ENCODE assay signal across 8 cellular contexts in the genomic region with DNA sequence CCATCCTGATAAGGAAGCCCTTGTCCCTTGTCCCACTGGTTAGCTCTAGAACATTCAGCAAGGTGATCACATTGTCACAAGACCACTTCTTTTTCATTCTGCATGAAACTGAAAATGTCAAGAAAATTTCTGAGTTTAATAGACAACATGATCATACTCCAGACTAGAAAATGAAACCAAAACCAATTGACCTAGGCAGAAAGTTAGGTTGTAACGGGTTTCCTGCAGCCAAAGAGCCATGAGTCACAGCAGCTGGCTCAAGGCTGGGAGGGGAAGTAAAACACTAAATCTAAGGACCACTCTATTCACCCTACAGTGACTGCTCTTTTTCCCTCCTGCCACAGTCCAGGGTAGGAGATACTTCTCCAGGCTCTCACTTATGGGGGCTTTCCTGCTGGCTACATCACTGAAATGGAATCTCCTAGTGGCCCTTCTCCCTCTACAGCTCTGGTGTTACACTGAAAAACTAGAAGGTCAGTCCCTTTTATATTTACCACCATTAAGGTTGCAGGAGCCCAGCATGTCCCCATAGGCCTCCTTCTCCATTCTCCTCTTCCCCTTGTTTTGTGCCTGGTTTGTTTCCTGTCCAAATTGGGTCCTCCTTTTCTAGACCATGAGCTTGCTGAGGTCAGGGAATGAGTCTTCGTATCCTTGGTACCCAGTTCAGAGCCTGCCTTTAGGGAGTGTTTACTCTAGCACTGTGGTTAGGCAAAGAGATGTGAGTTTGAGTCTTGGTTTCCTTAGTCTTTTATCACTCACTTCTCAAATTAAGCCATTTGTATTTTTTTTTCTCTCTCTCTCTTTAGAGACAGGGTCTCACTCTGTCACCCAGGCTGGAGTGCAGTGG.
A peak's percentile ranks its signal among the peaks of the same experiment; 100 is the strongest.
DNase-seq lines count a peak whose midpoint lies in the region; ATAC-seq, FAIRE-seq and TF ChIP-seq lines count a peak whose summit lies in the region.

No MANE protein-coding gene starts in this region.

- H3K27ac ChIP-seq in left ventricle myocardium inferior (replicated peaks) (peak overlapping the region; percentile 86), GM23338 (ENCODE audit: low read depth) (no peak overlapping the region)

- H3K36me3 ChIP-seq in left ventricle myocardium inferior (no peaks in the 10 kb centered on the region), GM23338 (ENCODE audit: insufficient read depth) (no peaks in the 10 kb centered on the region)

- CTCF ChIA-PET in activated naive CD4-positive, alpha-beta T cell treated with anti-CD3 and anti-CD28 coated beads for 36 hours (lab: Charles Lee), result interaction anchor here (0.6 to 1.1 kb wide), 2 partner anchors 44 to 679 kb away, joined by 3 read pairs; no protein-coding TSS in a partner anchor

- peaks cover 22% of the 10 kb centered on the region for H3K4me1 Mint-ChIP-seq in activated naive CD4-positive, alpha-beta T cell treated with anti-CD3 and anti-CD28 coated beads for 36 hours (ENCODE audit: low read depth)
- peaks cover 14% of the 10 kb centered on the region for H3K4me1 Mint-ChIP-seq in GM23338

- H3F3A ChIP-seq in GM23338 (replicated peaks; ENCODE audit: low read depth), result no peaks in the 10 kb centered on the region

- peak overlapping the region; percentile 75 for H3K27ac Mint-ChIP-seq in activated naive CD4-positive, alpha-beta T cell treated with anti-CD3 and anti-CD28 coated beads for 36 hours
- H3K27ac Mint-ChIP-seq in GM23338, result no peak overlapping the region

- H3K79me2 ChIP-seq in GM23338 (replicated peaks; ENCODE audit: insufficient read depth), result no peaks in the 10 kb centered on the region

- H3K4me3 Mint-ChIP-seq in activated naive CD4-positive, alpha-beta T cell treated with anti-CD3 and anti-CD28 coated beads for 36 hours, result peak overlapping the region; percentile 47
- no peak overlapping the region for H3K4me3 Mint-ChIP-seq in GM23338

- peak; percentile 94 for ATAC-seq in HG03095 (IDR thresholded peaks at IDR 0.05; ENCODE audit: unreplicated experiment)
- no peak for ATAC-seq in GM23338

- no peaks in the 10 kb centered on the region for H3K9me3 Mint-ChIP-seq in activated naive CD4-positive, alpha-beta T cell treated with anti-CD3 and anti-CD28 coated beads for 36 hours
- H3K9me3 Mint-ChIP-seq in GM23338, result peaks cover 10% of the 10 kb centered on the region; the same call in 1 of the 3 replicates

- no peaks in the 10 kb centered on the region; the same call in 1 of the 2 replicates for H3K9me2 ChIP-seq in GM23338 (ENCODE audit: insufficient read depth)

- no peaks in the 10 kb centered on the region for H3K27me3 ChIP-seq in left ventricle myocardium inferior (ENCODE audit: low read depth)
- H3K27me3 ChIP-seq in GM23338 (ENCODE audit: insufficient read depth), result no peaks in the 10 kb centered on the region

- H3K4me3 ChIP-seq in left ventricle myocardium inferior (peak overlapping the region; percentile 50), GM23338 (no peak overlapping the region)

- peak; percentile 91 for FAIRE-seq in RCC 7860 (lab: Jason Lieb, UNC)

- H3K27me3 Mint-ChIP-seq in activated naive CD4-positive, alpha-beta T cell treated with anti-CD3 and anti-CD28 coated beads for 36 hours (ENCODE audit: low read depth), result no peaks in the 10 kb centered on the region
- peaks cover 10% of the 10 kb centered on the region for H3K27me3 Mint-ChIP-seq in GM23338 (ENCODE audit: insufficient read depth, low read depth, poor library complexity)

- intact Hi-C loops in activated naive CD4-positive, alpha-beta T cell treated with anti-CD3 and anti-CD28 coated beads for 36 hours (cut with micrococcal nuclease), result loop anchor here (1.0 to 5.0 kb wide), 3 partner anchors 26 to 236 kb away; partner anchors contain the start of gene JUN
- intact Hi-C loops in left ventricle myocardium inferior (cut with micrococcal nuclease), result no loop called here

- no peak overlapping the region for H2AFZ ChIP-seq in GM23338

- no peak overlapping the region for H3K4me2 ChIP-seq in GM23338

- H3K4me1 ChIP-seq in left ventricle myocardium inferior (peaks cover 37% of the 10 kb centered on the region), GM23338 (ENCODE audit: insufficient read depth) (no peaks in the 10 kb centered on the region)

- H3K9me3 ChIP-seq in left ventricle myocardium inferior (replicated peaks), result peaks cover 5% of the 10 kb centered on the region

- no peaks in the 10 kb centered on the region for H4K20me1 ChIP-seq in GM23338 (replicated peaks; ENCODE audit: insufficient read depth)

- no peaks in the 10 kb centered on the region for H3K36me3 Mint-ChIP-seq in activated naive CD4-positive, alpha-beta T cell treated with anti-CD3 and anti-CD28 coated beads for 36 hours (ENCODE audit: low read depth)
- peaks cover 3% of the 10 kb centered on the region; the same call in 1 of the 3 replicates for H3K36me3 Mint-ChIP-seq in GM23338 (ENCODE audit: low read depth)

- no peak for TF ChIP-seq CTCF in left ventricle myocardium inferior (IDR thresholded peaks at IDR 0.05; ENCODE audit: borderline replicate concordance)
- no peak for TF ChIP-seq CTCF in GM23338 (conservative IDR thresholded peaks at IDR 0.05; ENCODE audit: low read depth in 2 of 2)

- DNase-seq in stimulated activated CD4-positive, alpha-beta T cell treated with anti-CD3 and anti-CD28 coated beads, Interleukin-12 subunit alpha, Interleukin-12 subunit beta, amount 100 ng/mL, for 4 hours, result peak; percentile 10
- DNase-seq in stimulated activated CD4-positive, alpha-beta T cell treated with anti-CD3 and anti-CD28 coated beads, Interleukin-2, amount 100 ng/mL, for 48 hours, result no peak
- DNase-seq in RCC 7860 (ENCODE audit: low spot score) (peak; percentile 75), left ventricle myocardium inferior (peak; percentile 30), GM23338 (ENCODE audit: low spot score) (no peak)
- peak; percentile 67 for DNase-seq in activated naive CD4-positive, alpha-beta T cell treated with anti-CD3 and anti-CD28 coated beads for 36 hours
- DNase-seq in stimulated activated CD4-positive, alpha-beta T cell treated with anti-CD3 and anti-CD28 coated beads, Interleukin-1b, Interleukin-23, amount 100 ng/mL, for 4 hours (ENCODE audit: low read depth in 2 of 2), result peak; percentile 4 to 27

TF ChIP-seq in GM23338, 12 proteins besides CTCF, POLR2A, EP300 and RAD21:
- TF ChIP-seq EZH2 (IDR thresholded peaks at IDR 0.05; ENCODE audit: low read depth, unreplicated experiment) (no peak), ZNF331 (CRISPR knock-in tag; IDR thresholded peaks at IDR 0.05; ENCODE audit: low read depth) (no peak), ZNF114 (CRISPR knock-in tag; IDR thresholded peaks at IDR 0.05) (no peak), ETS1 (IDR thresholded peaks at IDR 0.05) (no peak), REST (IDR thresholded peaks at IDR 0.05; ENCODE audit: unreplicated experiment) (no peak), EZH2phosphoT487 (IDR thresholded peaks at IDR 0.05; ENCODE audit: unreplicated experiment) (no peak)

Comparison
In these comparisons a context has a peak if more than half of its experiments do, and no peak if none do; other contexts are left out.
1. DNase-seq: peak in stimulated activated CD4-positive, alpha-beta T cell treated with anti-CD3 and anti-CD28 coated beads, Interleukin-12 subunit alpha, Interleukin-12 subunit beta, amount 100 ng/mL, for 4 hours (single experiment), RCC 7860 (single experiment), activated naive CD4-positive, alpha-beta T cell treated with anti-CD3 and anti-CD28 coated beads for 36 hours (single experiment), left ventricle myocardium inferior (single experiment) and stimulated activated CD4-positive, alpha-beta T cell treated with anti-CD3 and anti-CD28 coated beads, Interleukin-1b, Interleukin-23, amount 100 ng/mL, for 4 hours (2 of 2); none in stimulated activated CD4-positive, alpha-beta T cell treated with anti-CD3 and anti-CD28 coated beads, Interleukin-2, amount 100 ng/mL, for 48 hours (0 of 2) and GM23338 (single experiment).